In genomic region chr3:152910211-152910610, GRCh38 we compare ENCODE assay signal across 13 cellular contexts.
DNase-seq lines count a peak whose midpoint lies in the region; ATAC-seq, FAIRE-seq and TF ChIP-seq lines count a peak whose summit lies in the region.
"Had no signal": no experiment of that assay in that cellular context is flagged by ENCODE, and none has a peak within 500 bp of the region (broad histone marks: within the 10 kb centered on the region; RNA-seq: fewer than 3 reads in every experiment).

No MANE protein-coding gene starts in this region.

- POLR2A ChIA-PET in naive thymus-derived CD8-positive, alpha-beta T cell (lab: Charles Lee) = no interaction called here

- no peaks in the 10 kb centered on the region for H3K9me3 ChIP-seq in DND-41 (ENCODE audit: insufficient read depth, low read length, severe bottlenecking)
- no peaks in the 10 kb centered on the region for H3K9me3 ChIP-seq in WERI-Rb-1 (ENCODE audit: severe bottlenecking)
- H3K9me3 ChIP-seq in lower lobe of right lung = no peaks in the 10 kb centered on the region
- H3K9me3 ChIP-seq: esophagus muscularis mucosa had no signal

- H3K4me3 Mint-ChIP-seq in naive thymus-derived CD8-positive, alpha-beta T cell = no peak overlapping the region
- H3K4me3 Mint-ChIP-seq: activated CD8-positive, alpha-beta T cell treated with anti-CD3 and anti-CD28 coated beads, Interleukin-2, amount 10 ng/mL, durations not matched to agents 7 days and 5 days; central memory CD8-positive, alpha-beta T cell; T-helper 1 cell treated with Interleukin-12 subunit alpha and Interleukin-12 subunit beta and Interleukin-4 antibody, amounts not matched to agents 30 μg/mL and 1 μg/mL, for 36 hours had no signal

- DNase-seq in DND-41 = no peak
- DNase-seq in HT1080 (ENCODE audit: low read depth) = peak; percentile 30
- DNase-seq in WERI-Rb-1 = peak; percentile 64
- DNase-seq in lower lobe of right lung = no peak
- DNase-seq in naive thymus-derived CD8-positive, alpha-beta T cell = no peak
- DNase-seq in germinal center (ENCODE audit: low spot score) = no peak
- no peak for DNase-seq in ureter (ENCODE audit: low spot score)
- no peak for DNase-seq in GM19239 (ENCODE audit: insufficient read length, low spot score)
- DNase-seq: activated CD8-positive, alpha-beta T cell treated with anti-CD3 and anti-CD28 coated beads, Interleukin-2, amount 10 ng/mL, durations not matched to agents 7 days and 5 days; NCI-H187 treated with DMSO at 0.1 percent for 48 hours had no signal

- H3K27me3 Mint-ChIP-seq in naive thymus-derived CD8-positive, alpha-beta T cell = peaks cover 0 to 3% (median 2%) of the 10 kb centered on the region in 5 donors

- H3K27me3 ChIP-seq in DND-41 (ENCODE audit: insufficient read depth, low read length, poor library complexity) (no peaks in the 10 kb centered on the region), WERI-Rb-1 (ENCODE audit: insufficient read depth, low read depth, severe bottlenecking) (no peaks in the 10 kb centered on the region), lower lobe of right lung (ENCODE audit: low read depth) (no peaks in the 10 kb centered on the region)
- H3K27me3 ChIP-seq: esophagus muscularis mucosa had no signal

- H3K27ac ChIP-seq in DND-41 (ENCODE audit: low read length) = no peak overlapping the region
- no peak overlapping the region for H3K27ac ChIP-seq in WERI-Rb-1
- no peak overlapping the region for H3K27ac ChIP-seq in lower lobe of right lung
- H3K27ac ChIP-seq: esophagus muscularis mucosa had no signal

- no peak overlapping the region for H3K27ac Mint-ChIP-seq in naive thymus-derived CD8-positive, alpha-beta T cell
- H3K27ac Mint-ChIP-seq: activated CD8-positive, alpha-beta T cell treated with anti-CD3 and anti-CD28 coated beads, Interleukin-2, amount 10 ng/mL, durations not matched to agents 7 days and 5 days; T-helper 1 cell treated with Interleukin-12 subunit alpha and Interleukin-12 subunit beta and Interleukin-4 antibody, amounts not matched to agents 30 μg/mL and 1 μg/mL, for 36 hours had no signal

- H3K4me3 ChIP-seq in DND-41 (ENCODE audit: low read depth in 1 of 2, low read length in 2 of 2) (no peak overlapping the region), WERI-Rb-1 (ENCODE audit: low read depth, low read length) (no peak overlapping the region), lower lobe of right lung (no peak overlapping the region)
- H3K4me3 ChIP-seq: esophagus muscularis mucosa had no signal

- no peaks in the 10 kb centered on the region for H3K4me1 Mint-ChIP-seq in naive thymus-derived CD8-positive, alpha-beta T cell
- H3K4me1 Mint-ChIP-seq: central memory CD8-positive, alpha-beta T cell had no signal

- H3K4me2 ChIP-seq in DND-41 (ENCODE audit: insufficient read depth, low read length) = no peak overlapping the region

- H3K9me3 Mint-ChIP-seq in naive thymus-derived CD8-positive, alpha-beta T cell = peaks cover 0 to under 1% (median 0%) of the 10 kb centered on the region in 9 donors
- H3K9me3 Mint-ChIP-seq: T-helper 1 cell treated with Interleukin-12 subunit alpha and Interleukin-12 subunit beta and Interleukin-4 antibody, amounts not matched to agents 30 μg/mL and 1 μg/mL, for 36 hours had no signal

- intact Hi-C loops in lower lobe of right lung (cut with DNase I) = no loop called here

- no peaks in the 10 kb centered on the region for H3K79me2 ChIP-seq in DND-41 (ENCODE audit: insufficient read depth, low read length)

- H3K4me1 ChIP-seq in DND-41 (ENCODE audit: insufficient read depth, low read length) (no peaks in the 10 kb centered on the region), lower lobe of right lung (no peaks in the 10 kb centered on the region)

- H3K36me3 ChIP-seq in DND-41 (ENCODE audit: insufficient read depth, low read length) (no peaks in the 10 kb centered on the region), WERI-Rb-1 (no peaks in the 10 kb centered on the region), lower lobe of right lung (no peaks in the 10 kb centered on the region)
- H3K36me3 ChIP-seq: esophagus muscularis mucosa had no signal

- ATAC-seq in DND-41 (ENCODE audit: insufficient read depth, low read depth) (no peak), lower lobe of right lung (no peak)
- ATAC-seq in naive thymus-derived CD8-positive, alpha-beta T cell = no peak
- ATAC-seq: activated CD8-positive, alpha-beta T cell treated with anti-CD3 and anti-CD28 coated beads, Interleukin-2, amount 10 ng/mL, durations not matched to agents 7 days and 5 days had no signal

- H4K20me1 ChIP-seq in DND-41 (ENCODE audit: insufficient read depth, low read length) = no peaks in the 10 kb centered on the region

- no peaks in the 10 kb centered on the region for H3K36me3 Mint-ChIP-seq in naive thymus-derived CD8-positive, alpha-beta T cell

- H3K9ac ChIP-seq in DND-41 (ENCODE audit: low read depth, low read length) = no peak overlapping the region

- peak overlapping the region; percentile 19; the same call in 1 of the 2 replicates for H2AFZ ChIP-seq in DND-41 (ENCODE audit: low read depth, low read length)

- FAIRE-seq in GM19239 (lab: Jason Lieb, UNC) = no peak

- TF ChIP-seq CTCF in DND-41 (IDR thresholded peaks at IDR 0.05; ENCODE audit: borderline replicate concordance, extremely low read depth, low read length, poor library complexity, severe bottlenecking) = no peak
- TF ChIP-seq CTCF in WERI-Rb-1 (IDR thresholded peaks at IDR 0.05; ENCODE audit: low read depth, low read length) = peak; percentile 66
- TF ChIP-seq CTCF in lower lobe of right lung (IDR thresholded peaks at IDR 0.05) = peak; percentile 24

Comparison
In these comparisons a context has a peak if more than half of its experiments do, and no peak if none do; other contexts are left out.
1. DNase-seq: peak in HT1080 (single experiment) and WERI-Rb-1 (single experiment); none in DND-41 (single experiment), lower lobe of right lung (single experiment), naive thymus-derived CD8-positive, alpha-beta T cell (0 of 10), germinal center (single experiment), ureter (single experiment) and GM19239 (single experiment).